19 cellular contexts compared by ENCODE assay signal in the genomic region with DNA sequence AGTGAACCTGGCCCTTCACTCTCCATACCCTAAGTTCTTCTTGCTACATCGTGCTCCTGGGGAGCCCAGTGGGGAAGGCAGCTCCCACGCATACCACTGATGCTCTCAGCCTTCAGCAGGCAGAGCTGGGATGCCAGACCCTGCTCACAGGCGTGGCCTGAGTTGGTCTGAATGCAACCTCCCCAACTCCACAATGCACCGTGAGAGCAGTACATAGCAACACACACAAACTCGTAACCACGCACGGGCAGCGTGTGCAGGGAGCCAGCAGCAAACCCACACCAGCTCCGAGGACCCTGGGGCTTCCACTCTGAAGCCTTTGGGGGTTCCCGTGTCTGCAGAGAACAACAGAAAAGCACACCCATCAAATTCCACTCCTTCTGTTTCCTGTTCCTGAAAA. TPM values are rescaled to one million over a fixed set of nuclear protein-coding genes. Genes with fewer than 3 reads are reported as not detected.
DNase-seq lines count a peak whose midpoint lies in the region; ATAC-seq, FAIRE-seq and TF ChIP-seq lines count a peak whose summit lies in the region.
"Had no signal": no experiment of that assay in that cellular context is flagged by ENCODE, and none has a peak within 500 bp of the region (broad histone marks: within the 10 kb centered on the region; RNA-seq: fewer than 3 reads in every experiment).

No MANE protein-coding gene starts in this region.

- no peaks in the 10 kb centered on the region for H3F3A ChIP-seq in PC-3 (ENCODE audit: low read length, unreplicated experiment)

- no peaks in the 10 kb centered on the region for H3K36me3 Mint-ChIP-seq in H9 (ENCODE audit: insufficient read depth in 1 of 3, low read depth in 3 of 3)
- H3K36me3 Mint-ChIP-seq: CD4-positive, CD25-positive, alpha-beta regulatory T cell; IgD-negative memory B cell had no signal

- no peak overlapping the region for H3K4ac ChIP-seq in H9 (ENCODE audit: low read depth, low read length)

- H3K4me2 ChIP-seq in H9 (ENCODE audit: insufficient read depth, insufficient read length, low read length) (no peak overlapping the region), PC-3 (ENCODE audit: low read length) (no peak overlapping the region)

- H4K20me1 ChIP-seq in H9 (ENCODE audit: control insufficient read depth, insufficient read depth, insufficient read length) (no peaks in the 10 kb centered on the region), PC-3 (ENCODE audit: low read length) (no peaks in the 10 kb centered on the region)

- no peak overlapping the region for H3T11ph ChIP-seq in H9 (ENCODE audit: low read length)

- no peaks in the 10 kb centered on the region for H3K27me3 ChIP-seq in H9 (ENCODE audit: insufficient read depth, low read length)
- H3K27me3 ChIP-seq in bronchial epithelial cell (ENCODE audit: control insufficient read depth, insufficient read depth, low read length), result no peaks in the 10 kb centered on the region
- peaks cover 2% of the 10 kb centered on the region for H3K27me3 ChIP-seq in kidney epithelial cell (ENCODE audit: control insufficient read depth, insufficient read depth, low read length)
- peaks cover 38% of the 10 kb centered on the region for H3K27me3 ChIP-seq in BE2C
- H3K27me3 ChIP-seq in PC-3 (ENCODE audit: low read length), result peaks cover 50% of the 10 kb centered on the region

- no peaks in the 10 kb centered on the region for H3K36me3 ChIP-seq in bronchial epithelial cell (ENCODE audit: control insufficient read depth, insufficient read depth, low read length)
- H3K36me3 ChIP-seq in kidney epithelial cell (ENCODE audit: control insufficient read depth, insufficient read depth, low read length), result no peaks in the 10 kb centered on the region
- no peaks in the 10 kb centered on the region for H3K36me3 ChIP-seq in BE2C
- H3K36me3 ChIP-seq in PC-3 (ENCODE audit: low read depth, low read length), result no peaks in the 10 kb centered on the region
- H3K36me3 ChIP-seq: SJCRH30 had no signal

- no peak overlapping the region for H3K18ac ChIP-seq in H9 (ENCODE audit: insufficient read length, low read depth, low read length)

- no peak overlapping the region for H2BK12ac ChIP-seq in H9 (ENCODE audit: insufficient read length, low read depth, low read length)

- no peaks in the 10 kb centered on the region for H3K79me1 ChIP-seq in H9 (ENCODE audit: insufficient read depth, low read depth, low read length, poor library complexity, severe bottlenecking)

- CTCF ChIA-PET in PC-3 (lab: Charles Lee), result no interaction called here

- H3K23me2 ChIP-seq in H9 (ENCODE audit: insufficient read length, low read depth, low read length, poor library complexity, severe bottlenecking), result no peaks in the 10 kb centered on the region

- H3K23ac ChIP-seq in H9 (ENCODE audit: insufficient read length, low read depth, low read length), result no peak overlapping the region

- no peak overlapping the region for H2BK120ac ChIP-seq in H9 (ENCODE audit: low read depth, low read length, poor library complexity, severe bottlenecking)

- no peak overlapping the region for H3K27ac Mint-ChIP-seq in H9
- H3K27ac Mint-ChIP-seq: CD4-positive, CD25-positive, alpha-beta regulatory T cell; IgD-negative memory B cell had no signal

- no peaks in the 10 kb centered on the region for H3K9me3 ChIP-seq in H9 (ENCODE audit: control insufficient read depth, low read depth, low read length)
- no peaks in the 10 kb centered on the region for H3K9me3 ChIP-seq in BE2C
- H3K9me3 ChIP-seq in PC-3 (ENCODE audit: low read length), result no peaks in the 10 kb centered on the region
- H3K9me3 ChIP-seq: SJCRH30 had no signal

- no peak overlapping the region for H2BK15ac ChIP-seq in H9 (ENCODE audit: low read depth, low read length)

- no peaks in the 10 kb centered on the region for H3K79me2 ChIP-seq in H9 (ENCODE audit: insufficient read depth, low read length)
- H3K79me2 ChIP-seq in PC-3 (ENCODE audit: low read length), result no peaks in the 10 kb centered on the region

- peak; percentile 27 for DNase-seq in H9
- no peak for DNase-seq in bronchial epithelial cell (ENCODE audit: low read depth)
- DNase-seq in kidney epithelial cell (ENCODE audit: low read depth), result peak; percentile 18
- peak; percentile 33 for DNase-seq in ureter (ENCODE audit: low spot score)
- no peak for DNase-seq in BE2C
- DNase-seq in PC-3, result no peak
- no peak for DNase-seq in SIG-M5 treated with dmso at 0.1 percent for 504 hours (lab: John Stamatoyannopoulos, UW; ENCODE audit: unreplicated experiment)
- DNase-seq: CD4-positive, CD25-positive, alpha-beta regulatory T cell; Kasumi-1; MM.1S; NCI-H1105 treated with DMSO at 0.1 percent for 48 hours; NCI-H187 treated with DMSO at 0.1 percent for 48 hours; NCI-H526 treated with DMSO at 0.1 percent for 48 hours; SJCRH30 had no signal

- no peak overlapping the region for H2BK20ac ChIP-seq in H9 (ENCODE audit: low read depth, low read length, poor library complexity, severe bottlenecking)

- H4K8ac ChIP-seq in H9 (replicated peaks; ENCODE audit: insufficient read length, low read depth, low read length), result no peak overlapping the region

- H3K9ac ChIP-seq in H9 (ENCODE audit: extremely low read depth, insufficient read length, low read length) (no peak overlapping the region), PC-3 (ENCODE audit: low read length) (no peak overlapping the region)

- POLR2A ChIA-PET in PC-3 (lab: Charles Lee; ENCODE audit: unreplicated experiment), result no interaction called here

- H2AK5ac ChIP-seq in H9 (ENCODE audit: insufficient read length, low read length), result no peak overlapping the region

- H2AFZ ChIP-seq in H9 (ENCODE audit: low read length) (no peak overlapping the region), PC-3 (ENCODE audit: low read length) (no peak overlapping the region)

- no peaks in the 10 kb centered on the region for H3K9me2 ChIP-seq in PC-3 (replicated peaks; ENCODE audit: low read length)

- no peaks in the 10 kb centered on the region for H3K9me3 Mint-ChIP-seq in H9

- no peak overlapping the region for H4K91ac ChIP-seq in H9 (ENCODE audit: insufficient read length, low read depth, low read length)

- intact Hi-C loops in PC-3 (cut with micrococcal nuclease), result no loop called here

- FAIRE-seq in bronchial epithelial cell (lab: Jason Lieb, UNC), result peak; percentile 13
- FAIRE-seq: HTR-8/SVneo had no signal

- H3K27me3 Mint-ChIP-seq in H9 (ENCODE audit: low read depth), result peaks cover 2% of the 10 kb centered on the region
- H3K27me3 Mint-ChIP-seq: CD4-positive, CD25-positive, alpha-beta regulatory T cell had no signal

- TF ChIP-seq CTCF in H9 (conservative IDR thresholded peaks at IDR 0.05) (no peak), bronchial epithelial cell (IDR thresholded peaks at IDR 0.05; ENCODE audit: insufficient read depth, low read length, severe bottlenecking) (no peak), kidney epithelial cell (IDR thresholded peaks at IDR 0.05; ENCODE audit: insufficient read depth, low read length, poor library complexity, severe bottlenecking) (no peak), BE2C (IDR thresholded peaks at IDR 0.05; ENCODE audit: low read depth, low read length) (no peak), PC-3 (conservative IDR thresholded peaks at IDR 0.05; ENCODE audit: low read depth, low read length) (no peak)

- no peak overlapping the region for H3K4me3 Mint-ChIP-seq in H9
- H3K4me3 Mint-ChIP-seq: CD4-positive, CD25-positive, alpha-beta regulatory T cell; IgD-negative memory B cell had no signal

- no peak overlapping the region for H3K27ac ChIP-seq in H9 (ENCODE audit: insufficient read length, low read depth, low read length)
- H3K27ac ChIP-seq in PC-3 (ENCODE audit: low read length), result no peak overlapping the region
- H3K27ac ChIP-seq: HL-60, RWPE1, SJCRH30 had no signal

- no peak overlapping the region for H2BK5ac ChIP-seq in H9 (ENCODE audit: insufficient read length, low read length)

- H3K4me1 Mint-ChIP-seq in H9, result peaks cover 4 to 14% of the 10 kb centered on the region in 2 experiments; a peak in 3 of 4 replicates
- H3K4me1 Mint-ChIP-seq: CD4-positive, CD25-positive, alpha-beta regulatory T cell; IgD-negative memory B cell had no signal

- H4K5ac ChIP-seq in H9 (ENCODE audit: insufficient read length, low read depth, low read length), result no peak overlapping the region

- H3K14ac ChIP-seq in H9 (ENCODE audit: insufficient read depth, low read length), result no peak overlapping the region

- no peak overlapping the region for H3K4me3 ChIP-seq in bronchial epithelial cell (ENCODE audit: low read depth, low read length)
- H3K4me3 ChIP-seq in kidney epithelial cell (ENCODE audit: low read depth, low read length), result no peak overlapping the region
- H3K4me3 ChIP-seq in BE2C (ENCODE audit: low read depth, low read length), result no peak overlapping the region
- H3K4me3 ChIP-seq in PC-3 (ENCODE audit: low read length), result no peak overlapping the region
- H3K4me3 ChIP-seq: SJCRH30 had no signal

- no TSS peak for BruUV-seq in PC-3 (replicated peaks; lab: Mats Ljungman, UMichigan)

- H3K4me1 ChIP-seq in H9 (ENCODE audit: insufficient read depth, low read length) (no peaks in the 10 kb centered on the region), BE2C (0 out of 2 replicates have a peak, but pooled peaks cover 2% of the 10 kb centered on the region), PC-3 (ENCODE audit: insufficient read depth, low read length) (no peaks in the 10 kb centered on the region)
- H3K4me1 ChIP-seq: SJCRH30 had no signal

- no peak for ATAC-seq in PC-3
- ATAC-seq: HCT116 had no signal

- no peak overlapping the region for H3K56ac ChIP-seq in H9 (ENCODE audit: insufficient read length, low read depth, low read length)

- no CpG with 5 or more reads among the region's 10 CpGs for WGBS in H9 (ENCODE audit: extremely low coverage, insufficient read length, low lambda C conversion rate)

RNA-seq across cellular contexts. Expression of gene ANO2, which starts 37.2 kb away (rescaled TPM):
- total RNA-seq in H9 (2021) (3.8 and 4.2 TPM in 2 replicates), bronchial epithelial cell (not detected in 2 replicates), kidney epithelial cell (0.48 and 1.5 TPM in 2 replicates), ureter (4.2 TPM), PC-3 (2014; rRNA removed) (not detected in 2 replicates)
- not detected for polyA plus RNA-seq in BE2C (2012; ENCODE audit: insufficient read depth, insufficient read length, low read depth)
- polyA plus RNA-seq: CD4-positive, CD25-positive, alpha-beta regulatory T cell; IgD-negative memory B cell had no signal

Comparison
In these comparisons a context has a peak if more than half of its experiments do, and no peak if none do; other contexts are left out.
1. DNase-seq: peak in H9 (single experiment), kidney epithelial cell (single experiment) and ureter (single experiment); none in bronchial epithelial cell (single experiment), BE2C (single experiment), PC-3 (single experiment) and SIG-M5 treated with dmso at 0.1 percent for 504 hours (single experiment).